Comparison of ENCODE assay signal across 8 cellular contexts in genomic region chr1:54965624-54966340, GRCh38. TPM values are rescaled to one million over a fixed set of nuclear protein-coding genes. Genes with fewer than 3 reads are reported as not detected.
DNase-seq lines count a peak whose midpoint lies in the region; ATAC-seq lines count a peak whose summit lies in the region.
"Had no signal": no experiment of that assay in that cellular context is flagged by ENCODE, and none has a peak within 500 bp of the region (broad histone marks: within the 10 kb centered on the region; RNA-seq: fewer than 3 reads in every experiment).

No MANE protein-coding gene starts in this region.

- peak; percentile 52 for DNase-seq in NCI-H69 (lab: John Stamatoyannopoulos, UW)
- no peak for DNase-seq in effector memory CD8-positive, alpha-beta T cell
- DNase-seq in sciatic nerve (ENCODE audit: low spot score): peak; percentile 76
- no peak for DNase-seq in activated T-helper 1 cell treated with anti-CD3 and anti-CD28 coated beads, Interleukin-12 subunit alpha, Interleukin-12 subunit beta, Interleukin-2, Interleukin-4 antibody, amounts not matched to agents 30 ng/mL and 10 ng/mL and 1 ng/mL, durations not matched to agents 14 hours and 24 hours and 36 hours (ENCODE audit: low spot score)
- DNase-seq in NCI-H2171 treated with DMSO at 0.1 percent for 48 hours (lab: John Stamatoyannopoulos, UW): no peak

- ATAC-seq in GM18868 (IDR thresholded peaks at IDR 0.05; ENCODE audit: unreplicated experiment): peak; percentile 90
- ATAC-seq in HG02840 (IDR thresholded peaks at IDR 0.05; ENCODE audit: low FRiP score, unreplicated experiment): peak; percentile 67
- ATAC-seq in effector memory CD8-positive, alpha-beta T cell (replicated peaks): peak; percentile 56
- ATAC-seq in sciatic nerve: no peak

- H3K4me1 Mint-ChIP-seq in effector memory CD8-positive, alpha-beta T cell (ENCODE audit: low read depth in 2 of 2): peaks cover 0 to 6% of the 10 kb centered on the region in 2 donors
- H3K4me1 Mint-ChIP-seq in activated T-helper 1 cell treated with anti-CD3 and anti-CD28 coated beads, Interleukin-12 subunit alpha, Interleukin-12 subunit beta, Interleukin-2, Interleukin-4 antibody, amounts not matched to agents 30 ng/mL and 10 ng/mL and 1 ng/mL, durations not matched to agents 14 hours and 24 hours and 36 hours (ENCODE audit: low read depth): peaks cover 7% of the 10 kb centered on the region

- H3K27ac Mint-ChIP-seq in effector memory CD8-positive, alpha-beta T cell: no peak overlapping the region
- H3K27ac Mint-ChIP-seq in activated T-helper 1 cell treated with anti-CD3 and anti-CD28 coated beads, Interleukin-12 subunit alpha, Interleukin-12 subunit beta, Interleukin-2, Interleukin-4 antibody, amounts not matched to agents 30 ng/mL and 10 ng/mL and 1 ng/mL, durations not matched to agents 14 hours and 24 hours and 36 hours: no peak overlapping the region

- intact Hi-C loops in sciatic nerve (cut with DNase I): no loop called here
- intact Hi-C loops in activated T-helper 1 cell treated with anti-CD3 and anti-CD28 coated beads, Interleukin-12 subunit alpha, Interleukin-12 subunit beta, Interleukin-2, Interleukin-4 antibody, amounts not matched to agents 30 ng/mL and 10 ng/mL and 1 ng/mL, durations not matched to agents 14 hours and 24 hours and 36 hours (cut with micrococcal nuclease): no loop called here

- no peak overlapping the region for H3K4me3 Mint-ChIP-seq in effector memory CD8-positive, alpha-beta T cell
- H3K4me3 Mint-ChIP-seq in activated T-helper 1 cell treated with anti-CD3 and anti-CD28 coated beads, Interleukin-12 subunit alpha, Interleukin-12 subunit beta, Interleukin-2, Interleukin-4 antibody, amounts not matched to agents 30 ng/mL and 10 ng/mL and 1 ng/mL, durations not matched to agents 14 hours and 24 hours and 36 hours: no peak overlapping the region

- no peaks in the 10 kb centered on the region for H3K9me3 Mint-ChIP-seq in effector memory CD8-positive, alpha-beta T cell
- no peaks in the 10 kb centered on the region for H3K9me3 Mint-ChIP-seq in activated T-helper 1 cell treated with anti-CD3 and anti-CD28 coated beads, Interleukin-12 subunit alpha, Interleukin-12 subunit beta, Interleukin-2, Interleukin-4 antibody, amounts not matched to agents 30 ng/mL and 10 ng/mL and 1 ng/mL, durations not matched to agents 14 hours and 24 hours and 36 hours

- peaks cover 26 to 37% of the 10 kb centered on the region in 2 donors for H3K27me3 Mint-ChIP-seq in effector memory CD8-positive, alpha-beta T cell
- peaks cover 14% of the 10 kb centered on the region for H3K27me3 Mint-ChIP-seq in activated T-helper 1 cell treated with anti-CD3 and anti-CD28 coated beads, Interleukin-12 subunit alpha, Interleukin-12 subunit beta, Interleukin-2, Interleukin-4 antibody, amounts not matched to agents 30 ng/mL and 10 ng/mL and 1 ng/mL, durations not matched to agents 14 hours and 24 hours and 36 hours (ENCODE audit: insufficient read depth)

- H3K36me3 Mint-ChIP-seq in effector memory CD8-positive, alpha-beta T cell (ENCODE audit: insufficient read depth): peaks cover 4% of the 10 kb centered on the region
- no peaks in the 10 kb centered on the region for H3K36me3 Mint-ChIP-seq in activated T-helper 1 cell treated with anti-CD3 and anti-CD28 coated beads, Interleukin-12 subunit alpha, Interleukin-12 subunit beta, Interleukin-2, Interleukin-4 antibody, amounts not matched to agents 30 ng/mL and 10 ng/mL and 1 ng/mL, durations not matched to agents 14 hours and 24 hours and 36 hours (ENCODE audit: low read depth)

RNA-seq across cellular contexts. Expression of gene TMEM61, which starts 14.6 kb away (rescaled TPM):
- total RNA-seq in sciatic nerve: not detected
- not detected in 2 replicates for total RNA-seq in activated T-helper 1 cell treated with anti-CD3 and anti-CD28 coated beads, Interleukin-12 subunit alpha, Interleukin-12 subunit beta, Interleukin-2, Interleukin-4 antibody, amounts not matched to agents 30 ng/mL and 10 ng/mL and 1 ng/mL, durations not matched to agents 14 hours and 24 hours and 36 hours
- total RNA-seq: temporal lobe had no signal

RNA-seq across cellular contexts. Expression of gene BSND, which starts 33.0 kb away (rescaled TPM):
- not detected for total RNA-seq in sciatic nerve
- total RNA-seq in activated T-helper 1 cell treated with anti-CD3 and anti-CD28 coated beads, Interleukin-12 subunit alpha, Interleukin-12 subunit beta, Interleukin-2, Interleukin-4 antibody, amounts not matched to agents 30 ng/mL and 10 ng/mL and 1 ng/mL, durations not matched to agents 14 hours and 24 hours and 36 hours: not detected in 2 replicates
- total RNA-seq: temporal lobe had no signal

Comparison
In these comparisons a context has a peak if more than half of its experiments do, and no peak if none do; other contexts are left out.
1. DNase-seq: peak in NCI-H69 (single experiment) and sciatic nerve (single experiment); none in effector memory CD8-positive, alpha-beta T cell (0 of 3), activated T-helper 1 cell treated with anti-CD3 and anti-CD28 coated beads, Interleukin-12 subunit alpha, Interleukin-12 subunit beta, Interleukin-2, Interleukin-4 antibody, amounts not matched to agents 30 ng/mL and 10 ng/mL and 1 ng/mL, durations not matched to agents 14 hours and 24 hours and 36 hours (single experiment) and NCI-H2171 treated with DMSO at 0.1 percent for 48 hours (single experiment).